Comparison of ENCODE assay signal across 11 cellular contexts in genomic region chr21:35438643-35439404, GRCh38.
A peak's percentile ranks its signal among the peaks of the same experiment; 100 is the strongest.
DNase-seq lines count a peak whose midpoint lies in the region; ATAC-seq lines count a peak whose summit lies in the region.
"Had no signal": no experiment of that assay in that cellular context is flagged by ENCODE, and none has a peak within 500 bp of the region (broad histone marks: within the 10 kb centered on the region; RNA-seq: fewer than 3 reads in every experiment).

No MANE protein-coding gene starts in this region.

- H3K9me3 Mint-ChIP-seq in activated CD4-positive, alpha-beta T cell treated with anti-CD3 and anti-CD28 coated beads for 36 hours (ENCODE audit: low read depth), result peaks cover 12% of the 10 kb centered on the region
- peaks cover 13% of the 10 kb centered on the region for H3K9me3 Mint-ChIP-seq in activated T-cell treated with anti-CD3 and anti-CD28 coated beads, Interleukin-2, amount 50 U/mL, for 24 hours
- no peaks in the 10 kb centered on the region for H3K9me3 Mint-ChIP-seq in natural killer cell treated with Interleukin-12 subunit alpha and Interleukin-12 subunit beta and Interleukin-15 and Interleukin-18, amount 100 ng/mL, for 72 hours
- peaks cover 10 to 23% (median 16%) of the 10 kb centered on the region in 5 donors for H3K9me3 Mint-ChIP-seq in CD8-positive, alpha-beta memory T cell

- H3K36me3 Mint-ChIP-seq in activated CD4-positive, alpha-beta T cell treated with anti-CD3 and anti-CD28 coated beads for 36 hours (ENCODE audit: low read depth), result peaks cover 1% of the 10 kb centered on the region
- H3K36me3 Mint-ChIP-seq in activated T-cell treated with anti-CD3 and anti-CD28 coated beads, Interleukin-2, amount 50 U/mL, for 24 hours (ENCODE audit: low read depth), result no peaks in the 10 kb centered on the region
- peaks cover 9% of the 10 kb centered on the region for H3K36me3 Mint-ChIP-seq in natural killer cell treated with Interleukin-12 subunit alpha and Interleukin-12 subunit beta and Interleukin-15 and Interleukin-18, amount 100 ng/mL, for 72 hours
- peaks cover 0 to 2% (median 0%) of the 10 kb centered on the region in 3 donors for H3K36me3 Mint-ChIP-seq in CD8-positive, alpha-beta memory T cell

- H3K4me3 ChIP-seq in CD8-positive, alpha-beta memory T cell (ENCODE audit: low read length), result no peak overlapping the region

- H3K27me3 ChIP-seq in CD8-positive, alpha-beta memory T cell (ENCODE audit: insufficient read depth, low read length, poor library complexity, severe bottlenecking), result no peaks in the 10 kb centered on the region

- DNase-seq in activated CD4-positive, alpha-beta T cell treated with anti-CD3 and anti-CD28 coated beads for 36 hours, result peak; percentile 46
- no peak for DNase-seq in activated CD4-positive, alpha-beta T cell treated with anti-CD3 and anti-CD28 coated beads for 1 hour
- DNase-seq in activated T-cell treated with anti-CD3 and anti-CD28 coated beads, Interleukin-2, amount 50 U/mL, for 24 hours, result peak; percentile 35
- DNase-seq in natural killer cell treated with Interleukin-12 subunit alpha and Interleukin-12 subunit beta and Interleukin-15 and Interleukin-18, amount 100 ng/mL, for 72 hours (ENCODE audit: low spot score), result no peak
- DNase-seq in CD8-positive, alpha-beta memory T cell, result no peak
- DNase-seq in dedifferentiated amniotic fluid mesenchymal stem cell (ENCODE audit: extremely low spot score), result no peak
- DNase-seq: GOT3, NCI-H446 treated with DMSO at 0.1 percent for 48 hours had no signal

- peak; percentile 91 for ATAC-seq in activated CD4-positive, alpha-beta T cell treated with anti-CD3 and anti-CD28 coated beads for 36 hours
- peak; percentile 44 for ATAC-seq in HG03354 (IDR thresholded peaks at IDR 0.05; ENCODE audit: poor library complexity, severe bottlenecking, unreplicated experiment)
- ATAC-seq in natural killer cell treated with Interleukin-12 subunit alpha and Interleukin-12 subunit beta and Interleukin-15 and Interleukin-18, amount 100 ng/mL, for 72 hours, result peak; percentile 43 to 49
- no peak for ATAC-seq in HG03139 (IDR thresholded peaks at IDR 0.05; ENCODE audit: unreplicated experiment)

- POLR2A ChIA-PET in activated CD4-positive, alpha-beta T cell treated with anti-CD3 and anti-CD28 coated beads for 36 hours (lab: Charles Lee), result interaction anchor here (0.7 kb wide), 1 partner anchor 12 kb away, joined by 7 read pairs; no protein-coding TSS in a partner anchor
- POLR2A ChIA-PET in CD8-positive, alpha-beta memory T cell (lab: Charles Lee), result no interaction called here

- H3K4me3 Mint-ChIP-seq in activated CD4-positive, alpha-beta T cell treated with anti-CD3 and anti-CD28 coated beads for 36 hours, result no peak overlapping the region
- no peak overlapping the region for H3K4me3 Mint-ChIP-seq in activated T-cell treated with anti-CD3 and anti-CD28 coated beads, Interleukin-2, amount 50 U/mL, for 24 hours
- peak overlapping the region; percentile 2 for H3K4me3 Mint-ChIP-seq in natural killer cell treated with Interleukin-12 subunit alpha and Interleukin-12 subunit beta and Interleukin-15 and Interleukin-18, amount 100 ng/mL, for 72 hours
- H3K4me3 Mint-ChIP-seq in CD8-positive, alpha-beta memory T cell, result no peak overlapping the region
- H3K4me3 Mint-ChIP-seq: activated naive CD8-positive, alpha-beta T cell had no signal

- CTCF ChIA-PET in activated CD4-positive, alpha-beta T cell treated with anti-CD3 and anti-CD28 coated beads for 36 hours (lab: Charles Lee), result interaction anchor here (0.5 to 1.4 kb wide), 5 partner anchors 372 to 745 kb away, joined by 3 to 5 read pairs (median 3); no protein-coding TSS in a partner anchor
- CTCF ChIA-PET in CD8-positive, alpha-beta memory T cell (lab: Charles Lee), result no interaction called here

- intact Hi-C loops in activated CD4-positive, alpha-beta T cell treated with anti-CD3 and anti-CD28 coated beads for 36 hours (cut with DNase I, micrococcal nuclease), result loop anchor here in 1 of 2 experiments (10.0 kb wide), 1 partner anchor 586 kb away; no protein-coding TSS in a partner anchor

- no peaks in the 10 kb centered on the region for H3K9me3 ChIP-seq in CD8-positive, alpha-beta memory T cell (ENCODE audit: low read length)

- peaks cover 21% of the 10 kb centered on the region for H3K4me1 ChIP-seq in CD8-positive, alpha-beta memory T cell (ENCODE audit: insufficient read depth, low read length)

- peaks cover 7% of the 10 kb centered on the region for H3K27me3 Mint-ChIP-seq in activated CD4-positive, alpha-beta T cell treated with anti-CD3 and anti-CD28 coated beads for 36 hours
- peaks cover 3% of the 10 kb centered on the region for H3K27me3 Mint-ChIP-seq in activated T-cell treated with anti-CD3 and anti-CD28 coated beads, Interleukin-2, amount 50 U/mL, for 24 hours
- peaks cover 25 to 40% of the 10 kb centered on the region in 2 donors for H3K27me3 Mint-ChIP-seq in natural killer cell treated with Interleukin-12 subunit alpha and Interleukin-12 subunit beta and Interleukin-15 and Interleukin-18, amount 100 ng/mL, for 72 hours
- peaks cover 20 to 63% of the 10 kb centered on the region in 2 donors for H3K27me3 Mint-ChIP-seq in CD8-positive, alpha-beta memory T cell

- H3K4me1 Mint-ChIP-seq in activated CD4-positive, alpha-beta T cell treated with anti-CD3 and anti-CD28 coated beads for 36 hours, result peaks cover 22% of the 10 kb centered on the region
- peaks cover 19% of the 10 kb centered on the region for H3K4me1 Mint-ChIP-seq in activated T-cell treated with anti-CD3 and anti-CD28 coated beads, Interleukin-2, amount 50 U/mL, for 24 hours (ENCODE audit: low read depth)
- peaks cover 15 to 18% of the 10 kb centered on the region in 2 donors for H3K4me1 Mint-ChIP-seq in natural killer cell treated with Interleukin-12 subunit alpha and Interleukin-12 subunit beta and Interleukin-15 and Interleukin-18, amount 100 ng/mL, for 72 hours (ENCODE audit: low read depth in 2 of 2)
- H3K4me1 Mint-ChIP-seq in CD8-positive, alpha-beta memory T cell, result peaks cover 0 to 7% (median 2%) of the 10 kb centered on the region in 3 donors

- H3K27ac ChIP-seq in CD8-positive, alpha-beta memory T cell (ENCODE audit: low read depth, low read length), result no peak overlapping the region

- no peaks in the 10 kb centered on the region for H3K36me3 ChIP-seq in CD8-positive, alpha-beta memory T cell (ENCODE audit: insufficient read depth, low read length)

- no peak overlapping the region for H3K27ac Mint-ChIP-seq in activated CD4-positive, alpha-beta T cell treated with anti-CD3 and anti-CD28 coated beads for 36 hours
- peak overlapping the region; percentile 54 for H3K27ac Mint-ChIP-seq in activated T-cell treated with anti-CD3 and anti-CD28 coated beads, Interleukin-2, amount 50 U/mL, for 24 hours
- peak overlapping the region; percentile 43 to 65 for H3K27ac Mint-ChIP-seq in natural killer cell treated with Interleukin-12 subunit alpha and Interleukin-12 subunit beta and Interleukin-15 and Interleukin-18, amount 100 ng/mL, for 72 hours
- no peak overlapping the region for H3K27ac Mint-ChIP-seq in CD8-positive, alpha-beta memory T cell

Comparison
In these comparisons a context has a peak if more than half of its experiments do, and no peak if none do; other contexts are left out.
1. DNase-seq: peak in activated CD4-positive, alpha-beta T cell treated with anti-CD3 and anti-CD28 coated beads for 36 hours (single experiment) and activated T-cell treated with anti-CD3 and anti-CD28 coated beads, Interleukin-2, amount 50 U/mL, for 24 hours (single experiment); none in activated CD4-positive, alpha-beta T cell treated with anti-CD3 and anti-CD28 coated beads for 1 hour (single experiment), natural killer cell treated with Interleukin-12 subunit alpha and Interleukin-12 subunit beta and Interleukin-15 and Interleukin-18, amount 100 ng/mL, for 72 hours (single experiment), CD8-positive, alpha-beta memory T cell (0 of 5) and dedifferentiated amniotic fluid mesenchymal stem cell (single experiment).
2. H3K27ac Mint-ChIP-seq: peak in activated T-cell treated with anti-CD3 and anti-CD28 coated beads, Interleukin-2, amount 50 U/mL, for 24 hours (single experiment) and natural killer cell treated with Interleukin-12 subunit alpha and Interleukin-12 subunit beta and Interleukin-15 and Interleukin-18, amount 100 ng/mL, for 72 hours (2 of 2); none in activated CD4-positive, alpha-beta T cell treated with anti-CD3 and anti-CD28 coated beads for 36 hours (single experiment) and CD8-positive, alpha-beta memory T cell (0 of 8).